ENCODE assay signal across 13 cellular contexts in genomic region chr5:14859980-14860379, GRCh38.
"Had no signal": no experiment of that assay in that cellular context is flagged by ENCODE, and none has a peak within 500 bp of the region (broad histone marks: within the 10 kb centered on the region; RNA-seq: fewer than 3 reads in every experiment).

No MANE protein-coding gene starts in this region.

- H3K36me3 ChIP-seq: lower lobe of right lung had no signal

- H3K4me3 Mint-ChIP-seq: activated naive CD4-positive, alpha-beta T cell treated with anti-CD3 and anti-CD28 coated beads for 36 hours; immature natural killer cell; stimulated activated naive B cell treated with anti-CD40 and anti-IgM and Interleukin-4, amounts not matched to agents 10 μg/mL and 1 μg/mL and 100 μg/mL, for 72 hours had no signal

- H3K27ac Mint-ChIP-seq: activated naive CD4-positive, alpha-beta T cell treated with anti-CD3 and anti-CD28 coated beads for 36 hours; activated T-helper 2 cell treated with anti-CD3 and anti-CD28 coated beads, Interferon-gamma antibody, Interleukin-2, Interleukin-4, amounts not matched to agents 10 μg/mL and 5 μg/mL and 100 μg/mL, durations not matched to agents 14 hours and 24 hours and 36 hours; immature natural killer cell; stimulated activated naive B cell treated with anti-CD40 and anti-IgM and Interleukin-4, amounts not matched to agents 10 μg/mL and 1 μg/mL and 100 μg/mL, for 72 hours had no signal

- H3K9me3 Mint-ChIP-seq: activated naive CD4-positive, alpha-beta T cell treated with anti-CD3 and anti-CD28 coated beads for 36 hours; activated T-helper 2 cell treated with anti-CD3 and anti-CD28 coated beads, Interferon-gamma antibody, Interleukin-2, Interleukin-4, amounts not matched to agents 10 μg/mL and 5 μg/mL and 100 μg/mL, durations not matched to agents 14 hours and 24 hours and 36 hours; immature natural killer cell; stimulated activated naive B cell treated with anti-CD40 and anti-IgM and Interleukin-4, amounts not matched to agents 10 μg/mL and 1 μg/mL and 100 μg/mL, for 72 hours had no signal

- H3K36me3 Mint-ChIP-seq: stimulated activated naive B cell treated with anti-CD40 and anti-IgM and Interleukin-4, amounts not matched to agents 10 μg/mL and 1 μg/mL and 100 μg/mL, for 72 hours had no signal

- H3K4me3 ChIP-seq: lower lobe of right lung had no signal

- DNase-seq: activated CD4-positive, alpha-beta T cell treated with anti-CD3 and anti-CD28 coated beads, Interleukin-2, amount 50 U/mL, for 48 hours; activated naive CD4-positive, alpha-beta T cell treated with anti-CD3 and anti-CD28 coated beads for 36 hours; cortex of kidney; effector CD4-positive, alpha-beta T cell; foreskin melanocyte; head of caudate nucleus; immature natural killer cell; lower lobe of right lung; midbrain; stimulated activated naive B cell treated with anti-CD40 and anti-IgM and Interleukin-4, amounts not matched to agents 10 μg/mL and 1 μg/mL and 100 μg/mL, for 72 hours; T-helper 1 cell; trophoblast cell had no signal

- ATAC-seq: lower lobe of right lung; stimulated activated naive B cell treated with anti-CD40 and anti-IgM and Interleukin-4, amounts not matched to agents 10 μg/mL and 1 μg/mL and 100 μg/mL, for 72 hours had no signal

- H3K9me3 ChIP-seq: lower lobe of right lung had no signal

- H3K27ac ChIP-seq: lower lobe of right lung had no signal

- H3K27me3 Mint-ChIP-seq: stimulated activated naive B cell treated with anti-CD40 and anti-IgM and Interleukin-4, amounts not matched to agents 10 μg/mL and 1 μg/mL and 100 μg/mL, for 72 hours had no signal

- H3K4me1 ChIP-seq: lower lobe of right lung had no signal
